In genomic region chr19:54136086-54136863, GRCh38 we compare ENCODE assay signal across 8 cellular contexts. TPM values are rescaled to one million over a fixed set of nuclear protein-coding genes. Genes with fewer than 3 reads are reported as not detected.
DNase-seq lines count a peak whose midpoint lies in the region; ATAC-seq and TF ChIP-seq lines count a peak whose summit lies in the region.

No MANE protein-coding gene starts in this region.

- peaks cover 30% of the 10 kb centered on the region for H3K36me3 Mint-ChIP-seq in GM23338 (ENCODE audit: low read depth)
- peaks cover 25% of the 10 kb centered on the region for H3K36me3 Mint-ChIP-seq in activated CD8-positive, alpha-beta T cell treated with anti-CD3 and anti-CD28 coated beads, Interleukin-2, amount 10 ng/mL, durations not matched to agents 7 days and 5 days (ENCODE audit: low read depth)

- H3K9me2 ChIP-seq in GM23338 (ENCODE audit: insufficient read depth), result no peaks in the 10 kb centered on the region

- H3K36me3 ChIP-seq in BE2C, result peaks cover 10% of the 10 kb centered on the region
- no peaks in the 10 kb centered on the region for H3K36me3 ChIP-seq in GM23338 (ENCODE audit: insufficient read depth)
- H3K36me3 ChIP-seq in iPS-15b (ENCODE audit: control insufficient read depth, insufficient read depth, low read length), result peaks cover 10% of the 10 kb centered on the region
- peaks cover 6 to 39% (median 29%) of the 10 kb centered on the region in 4 donors for H3K36me3 ChIP-seq in stomach

- no peak for TF ChIP-seq EP300 in stomach (IDR thresholded peaks at IDR 0.05)

- ATAC-seq in GM23338 (peak; percentile 0; the same call in 1 of the 3 replicates), HG03521 (IDR thresholded peaks at IDR 0.05; ENCODE audit: unreplicated experiment) (no peak), HG03135 (IDR thresholded peaks at IDR 0.05; ENCODE audit: unreplicated experiment) (no peak)
- no peak for ATAC-seq in activated CD8-positive, alpha-beta T cell treated with anti-CD3 and anti-CD28 coated beads, Interleukin-2, amount 10 ng/mL, durations not matched to agents 7 days and 5 days

- H2AFZ ChIP-seq in GM23338, result peak overlapping the region; percentile 0; the same call in 1 of the 2 replicates

- H3K27me3 ChIP-seq in BE2C (no peaks in the 10 kb centered on the region), GM23338 (ENCODE audit: insufficient read depth) (no peaks in the 10 kb centered on the region), iPS-15b (ENCODE audit: control insufficient read depth, insufficient read depth, low read length) (no peaks in the 10 kb centered on the region), stomach (no peaks in the 10 kb centered on the region)

- H3K9ac ChIP-seq in iPS-15b (ENCODE audit: low read depth, low read length), result peak overlapping the region; percentile 57

- no peak for TF ChIP-seq POLR2A in stomach (IDR thresholded peaks at IDR 0.05)

- H3F3A ChIP-seq in GM23338 (replicated peaks; ENCODE audit: low read depth), result peaks cover 13% of the 10 kb centered on the region

- no peaks in the 10 kb centered on the region for H3K9me3 ChIP-seq in BE2C
- H3K9me3 ChIP-seq in iPS-15b (ENCODE audit: control insufficient read depth, insufficient read depth, low read length), result no peaks in the 10 kb centered on the region
- no peaks in the 10 kb centered on the region for H3K9me3 ChIP-seq in stomach

- peak overlapping the region; percentile 93 for H3K4me2 ChIP-seq in GM23338

- peaks cover 7% of the 10 kb centered on the region for H3K9me3 Mint-ChIP-seq in GM23338
- H3K9me3 Mint-ChIP-seq in activated CD8-positive, alpha-beta T cell treated with anti-CD3 and anti-CD28 coated beads, Interleukin-2, amount 10 ng/mL, durations not matched to agents 7 days and 5 days (ENCODE audit: insufficient read depth), result no peaks in the 10 kb centered on the region

- intact Hi-C loops in stomach (cut with DNase I; ENCODE audit: low total_unique reads), result no loop called here

- H3K27ac ChIP-seq in GM23338 (ENCODE audit: low read depth), result peak overlapping the region; percentile 29
- peak overlapping the region; percentile 22 to 78 (median 69) for H3K27ac ChIP-seq in stomach

- peak overlapping the region; percentile 86 for H3K4me3 Mint-ChIP-seq in GM23338
- peak overlapping the region; percentile 84 for H3K4me3 Mint-ChIP-seq in activated CD8-positive, alpha-beta T cell treated with anti-CD3 and anti-CD28 coated beads, Interleukin-2, amount 10 ng/mL, durations not matched to agents 7 days and 5 days

- CTCF ChIA-PET in activated CD8-positive, alpha-beta T cell treated with anti-CD3 and anti-CD28 coated beads, Interleukin-2, amount 10 ng/mL, durations not matched to agents 7 days and 5 days (lab: Charles Lee), result interaction anchor here (1.0 to 2.2 kb wide), 11 partner anchors 14 to 253 kb away, joined by 3 to 7 read pairs (median 3); partner anchors contain the start of genes LENG1, PRPF31 and TFPT

- H3K79me2 ChIP-seq in GM23338 (replicated peaks; ENCODE audit: insufficient read depth), result peaks cover 33% of the 10 kb centered on the region

- H3K4me3 ChIP-seq in BE2C (ENCODE audit: low read depth, low read length) (peak overlapping the region; percentile 60), GM23338 (peak overlapping the region; percentile 79), iPS-15b (ENCODE audit: low read depth, low read length) (peak overlapping the region; percentile 84), stomach (peak overlapping the region; percentile 46 to 67 (median 54))

- peak overlapping the region; percentile 93 for H3K27ac Mint-ChIP-seq in GM23338
- H3K27ac Mint-ChIP-seq in activated CD8-positive, alpha-beta T cell treated with anti-CD3 and anti-CD28 coated beads, Interleukin-2, amount 10 ng/mL, durations not matched to agents 7 days and 5 days, result peak overlapping the region; percentile 92

- H3K4me1 Mint-ChIP-seq in GM23338, result peaks cover 33% of the 10 kb centered on the region
- H3K4me1 Mint-ChIP-seq in activated CD8-positive, alpha-beta T cell treated with anti-CD3 and anti-CD28 coated beads, Interleukin-2, amount 10 ng/mL, durations not matched to agents 7 days and 5 days (ENCODE audit: low read depth), result peaks cover 45% of the 10 kb centered on the region

- TF ChIP-seq CTCF in BE2C (IDR thresholded peaks at IDR 0.05; ENCODE audit: low read depth, low read length) (no peak), GM23338 (conservative IDR thresholded peaks at IDR 0.05; ENCODE audit: low read depth in 2 of 2) (no peak), stomach (IDR thresholded peaks at IDR 0.05) (no peak)

- H3K27me3 Mint-ChIP-seq in GM23338 (ENCODE audit: insufficient read depth, low read depth, poor library complexity), result peaks cover 20% of the 10 kb centered on the region
- no peaks in the 10 kb centered on the region for H3K27me3 Mint-ChIP-seq in activated CD8-positive, alpha-beta T cell treated with anti-CD3 and anti-CD28 coated beads, Interleukin-2, amount 10 ng/mL, durations not matched to agents 7 days and 5 days (ENCODE audit: low read depth)

- 3 to 8% (median 4%) methylated on average over 30 of the region's 30 CpGs for whole genome bisulfite sequencing in stomach, 5 donors

- POLR2A ChIA-PET in activated CD8-positive, alpha-beta T cell treated with anti-CD3 and anti-CD28 coated beads, Interleukin-2, amount 10 ng/mL, durations not matched to agents 7 days and 5 days (lab: Charles Lee), result interaction anchor here (0.8 to 2.3 kb wide), 9 partner anchors 12 to 65 kb away, joined by 3 to 20 read pairs (median 4); partner anchors contain the start of genes LENG1, PRPF31 and TFPT

- peaks cover 27% of the 10 kb centered on the region for H4K20me1 ChIP-seq in GM23338 (replicated peaks; ENCODE audit: insufficient read depth)

- DNase-seq in BE2C, result no peak
- DNase-seq in GM23338 (ENCODE audit: low spot score), result peak; percentile 61
- no peak for DNase-seq in activated CD8-positive, alpha-beta T cell treated with anti-CD3 and anti-CD28 coated beads, Interleukin-2, amount 10 ng/mL, durations not matched to agents 7 days and 5 days
- DNase-seq in stomach, result no peak
- DNase-seq in dedifferentiated amniotic fluid mesenchymal stem cell (ENCODE audit: extremely low spot score), result no peak

- no peaks in the 10 kb centered on the region for H3K4me1 ChIP-seq in BE2C
- peaks cover 7% of the 10 kb centered on the region for H3K4me1 ChIP-seq in GM23338 (ENCODE audit: insufficient read depth)
- H3K4me1 ChIP-seq in iPS-15b (ENCODE audit: control insufficient read depth, insufficient read depth, low read length), result peaks cover 7% of the 10 kb centered on the region
- peaks cover 17 to 46% (median 44%) of the 10 kb centered on the region in 4 donors for H3K4me1 ChIP-seq in stomach

TF ChIP-seq in GM23338, 12 proteins besides CTCF, POLR2A, EP300 and RAD21 (continues in another document):
- TF ChIP-seq JUNB (IDR thresholded peaks at IDR 0.05; ENCODE audit: unreplicated experiment) (no peak), NANOG (IDR thresholded peaks at IDR 0.05; ENCODE audit: borderline replicate concordance) (no peak), EZH2 (IDR thresholded peaks at IDR 0.05; ENCODE audit: low read depth, unreplicated experiment) (no peak)

RNA-seq across cellular contexts. Expression of gene CNOT3, which starts 1.3 kb away (rescaled TPM):
- polyA plus RNA-seq in BE2C (2012; ENCODE audit: insufficient read depth, insufficient read length, low read depth), result 70.5 TPM
- 47.0 and 61.2 TPM in 2 replicates for total RNA-seq in GM23338 (2014; rRNA removed; shearing (Covaris generic))
- 36.4 and 39.7 TPM in 2 replicates for polyA plus RNA-seq in GM23338 (2016; fragmentation: Nextera tagmentation; extraction: Ambion mirVana)
- total RNA-seq in activated CD8-positive, alpha-beta T cell treated with anti-CD3 and anti-CD28 coated beads, Interleukin-2, amount 10 ng/mL, durations not matched to agents 7 days and 5 days, result 10 to 100 TPM; 55.1 to 58.4 TPM
- total RNA-seq in stomach, result 100 to 1,000 TPM in 1 of 5 donors, 10 to 100 TPM in 4; 11.2 to 100 (median 36.2) TPM
- 10 to 100 TPM; 18.2 to 40.5 (median 22.3) TPM for polyA plus RNA-seq in stomach

RNA-seq across cellular contexts. Expression of gene PRPF31, which starts 20.7 kb away (rescaled TPM):
- 185 TPM for polyA plus RNA-seq in BE2C (2012; ENCODE audit: insufficient read depth, insufficient read length, low read depth)
- total RNA-seq in GM23338 (2014; rRNA removed; shearing (Covaris generic)), result 79.3 and 83.3 TPM in 2 replicates
- polyA plus RNA-seq in GM23338 (2016; fragmentation: Nextera tagmentation; extraction: Ambion mirVana), result 86.3 and 94.2 TPM in 2 replicates
- 10 to 100 TPM; 77.5 to 82.8 TPM for total RNA-seq in activated CD8-positive, alpha-beta T cell treated with anti-CD3 and anti-CD28 coated beads, Interleukin-2, amount 10 ng/mL, durations not matched to agents 7 days and 5 days
- total RNA-seq in stomach, result 10 to 100 TPM; 22.8 to 98.2 (median 27.8) TPM
- 10 to 100 TPM; 46.3 to 53.1 (median 46.3) TPM for polyA plus RNA-seq in stomach

RNA-seq across cellular contexts. Expression of gene TFPT, which starts 20.8 kb away (rescaled TPM):
- polyA plus RNA-seq in BE2C (2012; ENCODE audit: insufficient read depth, insufficient read length, low read depth), result 30.7 TPM
- 12.0 and 16.2 TPM in 2 replicates for total RNA-seq in GM23338 (2014; rRNA removed; shearing (Covaris generic))
- polyA plus RNA-seq in GM23338 (2016; fragmentation: Nextera tagmentation; extraction: Ambion mirVana) (18.3 and 18.9 TPM in 2 replicates), stomach (10 to 100 TPM; 22.9 to 31.8 (median 23.1) TPM)
- total RNA-seq in activated CD8-positive, alpha-beta T cell treated with anti-CD3 and anti-CD28 coated beads, Interleukin-2, amount 10 ng/mL, durations not matched to agents 7 days and 5 days, result 10 to 100 TPM; 50.9 to 51.4 TPM
- total RNA-seq in stomach, result 10 to 100 TPM in 1 of 5 donors, 1 to 10 TPM in 2, under 1 TPM in 1, not detected in 1; 0.45 to 10.9 (median 4.8) TPM

RNA-seq across cellular contexts. Expression of gene LENG1, which starts 23.2 kb away (rescaled TPM):
- 56.4 TPM for polyA plus RNA-seq in BE2C (2012; ENCODE audit: insufficient read depth, insufficient read length, low read depth)
- 4.7 TPM in 2 replicates for total RNA-seq in GM23338 (2014; rRNA removed; shearing (Covaris generic))
- polyA plus RNA-seq in GM23338 (2016; fragmentation: Nextera tagmentation; extraction: Ambion mirVana) (17.2 and 19.3 TPM in 2 replicates), stomach (10 to 100 TPM in 1 of 3 donors, 1 to 10 TPM in 2; 8.2 to 12.0 (median 8.6) TPM)
- total RNA-seq in activated CD8-positive, alpha-beta T cell treated with anti-CD3 and anti-CD28 coated beads, Interleukin-2, amount 10 ng/mL, durations not matched to agents 7 days and 5 days, result 1 to 10 TPM; 6.6 to 7.5 TPM
- 10 to 100 TPM in 2 of 5 donors, 1 to 10 TPM in 1, not detected in 2; 4.2 to 35.6 (median 21.0) TPM for total RNA-seq in stomach

RNA-seq across cellular contexts. Expression of gene NDUFA3, which starts 33.6 kb away (rescaled TPM):
- polyA plus RNA-seq in BE2C (2012; ENCODE audit: insufficient read depth, insufficient read length, low read depth), result 613 TPM
- 27.6 and 28.4 TPM in 2 replicates for total RNA-seq in GM23338 (2014; rRNA removed; shearing (Covaris generic))
- 691 and 851 TPM in 2 replicates for polyA plus RNA-seq in GM23338 (2016; fragmentation: Nextera tagmentation; extraction: Ambion mirVana)
- total RNA-seq in activated CD8-positive, alpha-beta T cell treated with anti-CD3 and anti-CD28 coated beads, Interleukin-2, amount 10 ng/mL, durations not matched to agents 7 days and 5 days, result 100 to 1,000 TPM; 138 to 152 TPM
- total RNA-seq in stomach, result 100 to 1,000 TPM in 1 of 5 donors, 10 to 100 TPM in 1, 1 to 10 TPM in 2, not detected in 1; 7.0 to 401 (median 16.2) TPM
- polyA plus RNA-seq in stomach, result 100 to 1,000 TPM; 253 to 356 (median 281) TPM
